8 cellular contexts compared by ENCODE assay signal in genomic region chr16:30395992-30396560, GRCh38. TPM values are rescaled to one million over a fixed set of nuclear protein-coding genes. Genes with fewer than 3 reads are reported as not detected.
DNase-seq lines count a peak whose midpoint lies in the region; TF ChIP-seq lines count a peak whose summit lies in the region.

No MANE protein-coding gene starts in this region.

- peak overlapping the region; percentile 82 to 98 (median 91) for H3K4me3 ChIP-seq in esophagus muscularis mucosa
- peak overlapping the region; percentile 73 to 95 (median 84) for H3K4me3 ChIP-seq in sigmoid colon

- DNase-seq in SKM-1 treated with dmso at 0.1 percent for 144 hours (lab: John Stamatoyannopoulos, UW; ENCODE audit: unreplicated experiment): peak; percentile 35
- DNase-seq in SKM-1 (lab: John Stamatoyannopoulos, UW; ENCODE audit: unreplicated experiment): no peak
- DNase-seq in RPMI7951 (ENCODE audit: low read depth): peak; percentile 26
- no peak for DNase-seq in esophagus muscularis mucosa (ENCODE audit: extremely low spot score)
- DNase-seq in sigmoid colon: no peak
- no peak for DNase-seq in OCI-M2 (lab: John Stamatoyannopoulos, UW; ENCODE audit: unreplicated experiment)
- DNase-seq in effector CD8-positive, alpha-beta T cell (lab: John Stamatoyannopoulos, UW): no peak
- DNase-seq in dermis blood vessel endothelial cell: no peak

- WGBS in esophagus muscularis mucosa: 20% methylated on average over 9 of the region's 13 CpGs
- 7 to 19% methylated on average over 13 of the region's 13 CpGs for WGBS in sigmoid colon, 2 donors

- intact Hi-C loops in esophagus muscularis mucosa (cut with DNase I): no loop called here
- intact Hi-C loops in sigmoid colon (cut with DNase I): loop anchor here (2.0 kb wide), 1 partner anchor 17 kb away; no protein-coding TSS in a partner anchor

- peaks cover 22 to 59% (median 54%) of the 10 kb centered on the region in 4 donors for H3K4me1 ChIP-seq in esophagus muscularis mucosa
- peaks cover 0 to 49% (median 45%) of the 10 kb centered on the region in 4 donors for H3K4me1 ChIP-seq in sigmoid colon

- no peak for TF ChIP-seq POLR2A in esophagus muscularis mucosa (IDR thresholded peaks at IDR 0.05; ENCODE audit: low read depth)
- TF ChIP-seq POLR2A in sigmoid colon (IDR thresholded peaks at IDR 0.05): no peak

- H3K9me3 ChIP-seq in esophagus muscularis mucosa (no peaks in the 10 kb centered on the region), sigmoid colon (no peaks in the 10 kb centered on the region)

- no peaks in the 10 kb centered on the region for H3K27me3 ChIP-seq in esophagus muscularis mucosa
- H3K27me3 ChIP-seq in sigmoid colon: no peaks in the 10 kb centered on the region

- peaks cover 6 to 22% (median 16%) of the 10 kb centered on the region in 4 donors for H3K36me3 ChIP-seq in esophagus muscularis mucosa
- peaks cover 10 to 19% (median 12%) of the 10 kb centered on the region in 4 donors for H3K36me3 ChIP-seq in sigmoid colon

- no peak for TF ChIP-seq EP300 in esophagus muscularis mucosa (IDR thresholded peaks at IDR 0.05)
- no peak for TF ChIP-seq EP300 in sigmoid colon (IDR thresholded peaks at IDR 0.05)

- TF ChIP-seq CTCF in esophagus muscularis mucosa (IDR thresholded peaks at IDR 0.05) (no peak), sigmoid colon (IDR thresholded peaks at IDR 0.05) (no peak)

- H3K27ac ChIP-seq in esophagus muscularis mucosa (replicated peaks in 1 of 4) (peak overlapping the region; percentile 86 to 90 (median 89)), sigmoid colon (peak overlapping the region; percentile 85 to 91 (median 86))

RNA-seq across cellular contexts. Expression of gene ZNF48, which starts 0.9 kb away (rescaled TPM):
- total RNA-seq in RPMI7951 (2014; rRNA removed; shearing (Covaris generic)): 3.4 and 5.2 TPM in 2 replicates
- total RNA-seq in esophagus muscularis mucosa (10 to 100 TPM in 3 of 4 donors, 1 to 10 TPM in 1; 8.3 to 17.6 (median 12.8) TPM), sigmoid colon (10 to 100 TPM in 3 of 4 donors, 1 to 10 TPM in 1; 8.1 to 12.8 (median 11.4) TPM), dermis blood vessel endothelial cell (16.5 and 20.1 TPM in 2 replicates)
- 1 to 10 TPM; 2.4 to 5.9 (median 2.8) TPM for polyA plus RNA-seq in sigmoid colon

RNA-seq across cellular contexts. Expression of gene ZNF771, which starts 11.3 kb away (rescaled TPM):
- 8.1 and 10.9 TPM in 2 replicates for total RNA-seq in RPMI7951 (2014; rRNA removed; shearing (Covaris generic))
- total RNA-seq in esophagus muscularis mucosa (10 to 100 TPM; 20.1 to 25.3 (median 22.7) TPM), sigmoid colon (10 to 100 TPM; 17.4 to 30.7 (median 20.3) TPM), dermis blood vessel endothelial cell (14.8 and 21.4 TPM in 2 replicates)
- polyA plus RNA-seq in sigmoid colon: 1 to 10 TPM; 2.5 to 5.2 (median 3.0) TPM

RNA-seq across cellular contexts. Expression of gene SEPTIN1, which starts 13.7 kb away (rescaled TPM):
- not detected in 2 replicates for total RNA-seq in RPMI7951 (2014; rRNA removed; shearing (Covaris generic))
- total RNA-seq in esophagus muscularis mucosa: 1 to 10 TPM in 2 of 4 donors, under 1 TPM in 2; 0.86 to 2.5 (median 1.4) TPM
- 1 to 10 TPM in 3 of 4 donors, under 1 TPM in 1; 0.82 to 5.8 (median 1.9) TPM for total RNA-seq in sigmoid colon
- 10 to 100 TPM in 1 of 3 donors, 1 to 10 TPM in 2; 1.2 to 46.6 (median 2.4) TPM for polyA plus RNA-seq in sigmoid colon
- not detected in 2 replicates for total RNA-seq in dermis blood vessel endothelial cell

RNA-seq across cellular contexts. Expression of gene MYL11, which starts 21.5 kb away (rescaled TPM):
- not detected in 2 replicates for total RNA-seq in RPMI7951 (2014; rRNA removed; shearing (Covaris generic))
- total RNA-seq in esophagus muscularis mucosa (not detected), sigmoid colon (not detected), dermis blood vessel endothelial cell (not detected in 2 replicates)
- not detected for polyA plus RNA-seq in sigmoid colon

RNA-seq across cellular contexts. Expression of gene TBC1D10B, which starts 25.8 kb away (rescaled TPM):
- total RNA-seq in RPMI7951 (2014; rRNA removed; shearing (Covaris generic)): 12.3 and 14.0 TPM in 2 replicates
- total RNA-seq in esophagus muscularis mucosa (10 to 100 TPM; 21.2 to 41.5 (median 29.4) TPM), sigmoid colon (10 to 100 TPM; 14.5 to 25.2 (median 19.2) TPM), dermis blood vessel endothelial cell (37.4 and 57.4 TPM in 2 replicates)
- polyA plus RNA-seq in sigmoid colon: 10 to 100 TPM; 24.6 to 38.3 (median 25.0) TPM

Comparison
In these comparisons a context has a peak if more than half of its experiments do, and no peak if none do; other contexts are left out.
1. DNase-seq: peak in SKM-1 treated with dmso at 0.1 percent for 144 hours (single experiment) and RPMI7951 (single experiment); none in SKM-1 (single experiment), esophagus muscularis mucosa (single experiment), sigmoid colon (single experiment), OCI-M2 (single experiment), effector CD8-positive, alpha-beta T cell (single experiment) and dermis blood vessel endothelial cell (single experiment).